Comparison of ENCODE assay signal across 20 cellular contexts in genomic region chr9:120910643-120911042, GRCh38. TPM values are rescaled to one million over a fixed set of nuclear protein-coding genes. Genes with fewer than 3 reads are reported as not detected.
DNase-seq lines count a peak whose midpoint lies in the region; ATAC-seq and TF ChIP-seq lines count a peak whose summit lies in the region.
"Had no signal": no experiment of that assay in that cellular context is flagged by ENCODE, and none has a peak within 500 bp of the region (broad histone marks: within the 10 kb centered on the region; RNA-seq: fewer than 3 reads in every experiment).

No MANE protein-coding gene starts in this region.

- CTCF ChIA-PET in naive thymus-derived CD4-positive, alpha-beta T cell (lab: Charles Lee) = interaction anchor here (0.6 kb wide), 1 partner anchor 29 kb away, joined by 3 read pairs; no protein-coding TSS in a partner anchor

- TF ChIP-seq CTCF in thyroid gland (IDR thresholded peaks at IDR 0.05) = no peak

- 87 to 95% methylated on average over 3 of the region's 3 CpGs for WGBS in thyroid gland, 2 donors

- no peak for DNase-seq in activated CD4-positive, alpha-beta T cell treated with anti-CD3 and anti-CD28 coated beads, Interleukin-2, amount 10 ng/mL, durations not matched to agents 24 days and 14 days
- DNase-seq in activated CD4-positive, alpha-beta T cell treated with anti-CD3 and anti-CD28 coated beads for 1 hour = no peak
- DNase-seq in MG63 (peak; percentile 48), COLO829 (ENCODE audit: low spot score) (no peak), thyroid gland (no peak), DMS53 treated with DMSO at 0.1 percent for 48 hours (lab: John Stamatoyannopoulos, UW; ENCODE audit: unreplicated experiment) (no peak)
- DNase-seq in activated naive CD4-positive, alpha-beta T cell treated with anti-CD3 and anti-CD28 coated beads, Interleukin-2, amount 50 U/mL, for 72 hours (ENCODE audit: low spot score in 2 of 2) = no peak
- no peak for DNase-seq in naive thymus-derived CD4-positive, alpha-beta T cell
- DNase-seq: DMS79 treated with DMSO at 0.1 percent for 48 hours; glutamatergic neuron; left ventricle myocardium superior; NCI-H2171 treated with DMSO at 0.1 percent for 48 hours; NCI-H748 treated with DMSO at 0.1 percent for 48 hours; nucleus accumbens; SK-N-SH; stimulated activated CD4-positive, alpha-beta T cell treated with anti-CD3 and anti-CD28 coated beads, Interleukin-12 subunit alpha, Interleukin-12 subunit beta, amount 100 ng/mL, for 4 hours had no signal

- H3K4me3 Mint-ChIP-seq in activated CD4-positive, alpha-beta T cell treated with anti-CD3 and anti-CD28 coated beads, Interleukin-2, amount 10 ng/mL, durations not matched to agents 24 days and 14 days = peak overlapping the region; percentile 51
- peak overlapping the region in 5 of 10 donors; percentile 12 to 39 (median 35) for H3K4me3 Mint-ChIP-seq in naive thymus-derived CD4-positive, alpha-beta T cell
- H3K4me3 Mint-ChIP-seq: type B pancreatic cell had no signal

- peak overlapping the region; percentile 69 for H3K27ac ChIP-seq in naive thymus-derived CD4-positive, alpha-beta T cell (ENCODE audit: low read depth, low read length)
- no peak overlapping the region for H3K27ac ChIP-seq in thyroid gland
- H3K27ac ChIP-seq: A549, cardiac muscle cell had no signal

- peaks cover 92% of the 10 kb centered on the region for H3K36me3 Mint-ChIP-seq in activated CD4-positive, alpha-beta T cell treated with anti-CD3 and anti-CD28 coated beads, Interleukin-2, amount 10 ng/mL, durations not matched to agents 24 days and 14 days (ENCODE audit: low read depth)
- peaks cover 78 to 87% of the 10 kb centered on the region in 2 donors for H3K36me3 Mint-ChIP-seq in activated naive CD4-positive, alpha-beta T cell treated with anti-CD3 and anti-CD28 coated beads, Interleukin-2, amount 50 U/mL, for 72 hours
- peaks cover 12 to 71% (median 44%) of the 10 kb centered on the region in 5 donors for H3K36me3 Mint-ChIP-seq in naive thymus-derived CD4-positive, alpha-beta T cell
- H3K36me3 Mint-ChIP-seq: type B pancreatic cell had no signal

- intact Hi-C loops in activated CD4-positive, alpha-beta T cell treated with anti-CD3 and anti-CD28 coated beads, Interleukin-2, amount 10 ng/mL, durations not matched to agents 24 days and 14 days (cut with micrococcal nuclease) = loop anchor here (2.0 kb wide), 1 partner anchor 16 kb away; the partner anchor contains the start of gene TRAF1
- intact Hi-C loops in naive thymus-derived CD4-positive, alpha-beta T cell (cut with micrococcal nuclease) = loop anchor here in 1 of 2 donors (1.0 kb wide), 1 partner anchor 34 kb away; no protein-coding TSS in a partner anchor
- intact Hi-C loops in thyroid gland (cut with DNase I) = no loop called here

- no peaks in the 10 kb centered on the region for H3K9me3 Mint-ChIP-seq in activated CD4-positive, alpha-beta T cell treated with anti-CD3 and anti-CD28 coated beads, Interleukin-2, amount 10 ng/mL, durations not matched to agents 24 days and 14 days
- no peaks in the 10 kb centered on the region for H3K9me3 Mint-ChIP-seq in activated naive CD4-positive, alpha-beta T cell treated with anti-CD3 and anti-CD28 coated beads, Interleukin-2, amount 50 U/mL, for 72 hours
- H3K9me3 Mint-ChIP-seq in naive thymus-derived CD4-positive, alpha-beta T cell = no peaks in the 10 kb centered on the region
- H3K9me3 Mint-ChIP-seq: type B pancreatic cell had no signal

- H3K9me3 ChIP-seq in MG63 (no peaks in the 10 kb centered on the region), thyroid gland (no peaks in the 10 kb centered on the region)
- no peaks in the 10 kb centered on the region for H3K9me3 ChIP-seq in naive thymus-derived CD4-positive, alpha-beta T cell (ENCODE audit: control insufficient read depth in 2 of 3, low read length in 3 of 3)
- H3K9me3 ChIP-seq: A549, SK-N-SH had no signal

- H3K27ac Mint-ChIP-seq in activated CD4-positive, alpha-beta T cell treated with anti-CD3 and anti-CD28 coated beads, Interleukin-2, amount 10 ng/mL, durations not matched to agents 24 days and 14 days = peak overlapping the region; percentile 87
- H3K27ac Mint-ChIP-seq in activated naive CD4-positive, alpha-beta T cell treated with anti-CD3 and anti-CD28 coated beads, Interleukin-2, amount 50 U/mL, for 72 hours = peak overlapping the region; percentile 88 to 91
- peak overlapping the region in 8 of 9 donors; percentile 63 to 95 (median 77) for H3K27ac Mint-ChIP-seq in naive thymus-derived CD4-positive, alpha-beta T cell
- H3K27ac Mint-ChIP-seq: type B pancreatic cell had no signal

- ATAC-seq in activated naive CD4-positive, alpha-beta T cell treated with anti-CD3 and anti-CD28 coated beads, Interleukin-2, amount 50 U/mL, for 72 hours = peak; percentile 52 to 81
- ATAC-seq in naive thymus-derived CD4-positive, alpha-beta T cell = no peak
- ATAC-seq: left ventricle myocardium superior, Panc1 had no signal

- peaks cover 57 to 59% of the 10 kb centered on the region in 2 donors for H3K4me1 ChIP-seq in naive thymus-derived CD4-positive, alpha-beta T cell (ENCODE audit: control insufficient read depth in 2 of 2, insufficient read depth in 2 of 2, low read length in 2 of 2)
- H3K4me1 ChIP-seq in thyroid gland = no peaks in the 10 kb centered on the region
- H3K4me1 ChIP-seq: A549 had no signal

- no peak overlapping the region for H3K4me3 ChIP-seq in MG63
- no peak overlapping the region for H3K4me3 ChIP-seq in naive thymus-derived CD4-positive, alpha-beta T cell (ENCODE audit: low read length)
- H3K4me3 ChIP-seq in thyroid gland (replicated peaks in 1 of 3) = no peak overlapping the region
- H3K4me3 ChIP-seq: A549, cardiac muscle cell had no signal

- H3K36me3 ChIP-seq in MG63 (no peaks in the 10 kb centered on the region), thyroid gland (peaks cover 0 to 4% of the 10 kb centered on the region in 2 donors)
- H3K36me3 ChIP-seq in naive thymus-derived CD4-positive, alpha-beta T cell (ENCODE audit: control insufficient read depth in 2 of 3, insufficient read depth in 3 of 3, low read length in 3 of 3) = peaks cover 39 to 73% (median 60%) of the 10 kb centered on the region in 3 experiments
- H3K36me3 ChIP-seq: cardiac muscle cell had no signal

- H3K27me3 ChIP-seq in MG63 = no peaks in the 10 kb centered on the region
- no peaks in the 10 kb centered on the region for H3K27me3 ChIP-seq in naive thymus-derived CD4-positive, alpha-beta T cell (ENCODE audit: control insufficient read depth in 2 of 2, insufficient read depth in 2 of 2, low read length in 2 of 2)
- no peaks in the 10 kb centered on the region for H3K27me3 ChIP-seq in thyroid gland
- H3K27me3 ChIP-seq: cardiac muscle cell had no signal

- peaks cover 78% of the 10 kb centered on the region for H3K4me1 Mint-ChIP-seq in activated CD4-positive, alpha-beta T cell treated with anti-CD3 and anti-CD28 coated beads, Interleukin-2, amount 10 ng/mL, durations not matched to agents 24 days and 14 days
- H3K4me1 Mint-ChIP-seq in naive thymus-derived CD4-positive, alpha-beta T cell = peaks cover 43 to 86% (median 78%) of the 10 kb centered on the region in 7 donors

- no peak for TF ChIP-seq POLR2A in thyroid gland (IDR thresholded peaks at IDR 0.05)

- POLR2A ChIA-PET in naive thymus-derived CD4-positive, alpha-beta T cell (lab: Charles Lee) = interaction anchor here (32.7 to 44.3 kb wide), 3 partner anchors 7 to 37 kb away, joined by 703 to 2417 read pairs (median 2417); partner anchors contain the start of genes PHF19 and TRAF1

- no peaks in the 10 kb centered on the region for H3K27me3 Mint-ChIP-seq in activated CD4-positive, alpha-beta T cell treated with anti-CD3 and anti-CD28 coated beads, Interleukin-2, amount 10 ng/mL, durations not matched to agents 24 days and 14 days
- H3K27me3 Mint-ChIP-seq in naive thymus-derived CD4-positive, alpha-beta T cell = no peaks in the 10 kb centered on the region
- H3K27me3 Mint-ChIP-seq: type B pancreatic cell had no signal

RNA-seq across cellular contexts. Expression of gene TRAF1, which starts 16.0 kb away (rescaled TPM):
- 164 and 166 TPM in 2 replicates for total RNA-seq in activated CD4-positive, alpha-beta T cell treated with anti-CD3 and anti-CD28 coated beads, Interleukin-2, amount 10 ng/mL, durations not matched to agents 24 days and 14 days
- 0.67 and 0.79 TPM in 2 replicates for total RNA-seq in MG63 (2014; rRNA removed; shearing (Covaris generic); ENCODE audit: low replicate concordance)
- total RNA-seq in activated naive CD4-positive, alpha-beta T cell treated with anti-CD3 and anti-CD28 coated beads, Interleukin-2, amount 50 U/mL, for 72 hours = 100 to 1,000 TPM in 1 of 2 donors, 10 to 100 TPM in 1; 99.5 to 100 TPM
- 100 to 1,000 TPM in 2 of 5 experiments, 10 to 100 TPM in 3; 58.7 to 131 (median 98.2) TPM for total RNA-seq in naive thymus-derived CD4-positive, alpha-beta T cell
- polyA plus RNA-seq in naive thymus-derived CD4-positive, alpha-beta T cell = 1 to 10 TPM; 3.7 to 6.6 TPM
- 1 to 10 TPM; 5.7 to 7.8 (median 6.6) TPM for total RNA-seq in thyroid gland

RNA-seq across cellular contexts. Expression of gene PHF19, which starts 33.7 kb away (rescaled TPM):
- 132 and 144 TPM in 2 replicates for total RNA-seq in activated CD4-positive, alpha-beta T cell treated with anti-CD3 and anti-CD28 coated beads, Interleukin-2, amount 10 ng/mL, durations not matched to agents 24 days and 14 days
- 51.5 and 76.6 TPM in 2 replicates for total RNA-seq in MG63 (2014; rRNA removed; shearing (Covaris generic); ENCODE audit: low replicate concordance)
- total RNA-seq in activated naive CD4-positive, alpha-beta T cell treated with anti-CD3 and anti-CD28 coated beads, Interleukin-2, amount 50 U/mL, for 72 hours = 100 to 1,000 TPM; 305 to 312 TPM
- 100 to 1,000 TPM in 3 of 5 experiments, 10 to 100 TPM in 2; 65.9 to 271 (median 197) TPM for total RNA-seq in naive thymus-derived CD4-positive, alpha-beta T cell
- polyA plus RNA-seq in naive thymus-derived CD4-positive, alpha-beta T cell = 10 to 100 TPM; 13.1 to 16.5 TPM
- total RNA-seq in thyroid gland = 10 to 100 TPM; 10.8 to 24.1 (median 13.1) TPM

Comparison
In these comparisons a context has a peak if more than half of its experiments do, and no peak if none do; other contexts are left out.
1. RNA of gene TRAF1, which starts 16.0 kb away (total RNA-seq): 164 to 166 TPM in activated CD4-positive, alpha-beta T cell treated with anti-CD3 and anti-CD28 coated beads, Interleukin-2, amount 10 ng/mL, durations not matched to agents 24 days and 14 days, 99.5 to 100 TPM in activated naive CD4-positive, alpha-beta T cell treated with anti-CD3 and anti-CD28 coated beads, Interleukin-2, amount 50 U/mL, for 72 hours and 58.7 to 131 TPM in naive thymus-derived CD4-positive, alpha-beta T cell; 5.7 to 7.8 TPM in thyroid gland and 0.67 to 0.79 TPM in MG63; every median in the first group is over 4 times any median in the second.
2. Peak in every context shown above with its lines, with median percentiles within 50 percentile points of each other: H3K27ac Mint-ChIP-seq.